In the genomic region with DNA sequence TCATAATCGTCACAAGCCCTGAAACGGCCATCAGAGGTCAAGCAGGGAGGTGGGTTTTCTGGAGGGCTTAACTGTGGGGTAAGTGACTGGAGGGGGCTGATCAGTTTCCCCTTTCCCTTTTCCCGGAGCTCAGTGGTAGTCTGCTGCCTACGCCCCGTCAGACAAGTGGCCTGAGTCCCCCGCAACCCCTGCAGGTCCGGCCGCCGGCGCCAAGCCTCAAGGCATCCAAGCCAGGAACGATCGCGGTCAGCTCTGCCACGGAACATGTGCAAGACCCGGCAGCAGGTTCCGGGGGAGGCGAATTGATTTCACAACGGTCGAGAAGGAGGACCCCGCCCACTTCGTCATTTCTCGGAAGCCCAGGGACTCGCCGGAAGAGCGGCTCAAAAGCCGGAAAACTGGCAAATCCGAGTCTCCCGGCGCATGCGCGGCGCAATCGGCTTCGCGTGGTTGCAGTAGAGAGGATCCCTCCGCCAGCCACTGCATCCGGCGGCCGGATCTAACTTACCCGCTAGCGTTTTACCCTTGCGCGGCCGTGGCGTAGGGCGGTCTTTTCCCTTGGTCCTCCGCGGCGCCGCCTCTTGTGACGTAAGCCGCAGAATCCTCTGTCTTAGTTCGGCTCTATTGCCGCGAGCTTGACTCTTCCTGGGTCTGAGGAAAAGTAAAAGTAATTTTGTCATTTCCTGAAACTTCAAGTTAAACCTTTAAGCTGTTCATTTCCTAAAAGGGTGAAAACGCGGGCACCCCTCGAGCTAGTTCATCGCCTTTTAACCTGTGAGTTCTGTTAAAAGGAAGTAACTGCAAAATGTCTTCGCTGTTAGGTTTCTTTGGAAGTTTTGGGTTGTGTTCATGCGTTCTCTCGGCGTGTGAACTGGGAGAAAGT, we compare ENCODE assay signal across 8 cellular contexts. TPM values are rescaled to one million over a fixed set of nuclear protein-coding genes. Genes with fewer than 3 reads are reported as not detected.
DNase-seq lines count a peak whose midpoint lies in the region; ATAC-seq, FAIRE-seq and TF ChIP-seq lines count a peak whose summit lies in the region.

No MANE protein-coding gene starts in this region.

- peaks cover 26% of the 10 kb centered on the region for H3K4me1 Mint-ChIP-seq in mesothelial cell of epicardium

- no peak for TF ChIP-seq CTCF in OCI-LY3 (IDR thresholded peaks at IDR 0.05; ENCODE audit: low read depth, low read length)
- no peak for TF ChIP-seq CTCF in endothelial cell of umbilical vein (IDR thresholded peaks at IDR 0.05; ENCODE audit: extremely low read depth in 1 of 2, insufficient read depth in 1 of 2, low read depth in 1 of 2, low read length in 2 of 2)
- no peak for TF ChIP-seq CTCF in mesothelial cell of epicardium (IDR thresholded peaks at IDR 0.05; ENCODE audit: unreplicated experiment)

- peak overlapping the region; percentile 91 for H3K27ac ChIP-seq in OCI-LY3 (ENCODE audit: low read length)
- H3K27ac ChIP-seq in endothelial cell of umbilical vein (ENCODE audit: insufficient read depth, low read depth, low read length), result peak overlapping the region; percentile 98

- H3K79me2 ChIP-seq in OCI-LY3 (ENCODE audit: low read length) (peaks cover 25% of the 10 kb centered on the region), endothelial cell of umbilical vein (ENCODE audit: control insufficient read depth, insufficient read depth, low read length) (peaks cover 11% of the 10 kb centered on the region)

- H3K9me3 Mint-ChIP-seq in mesothelial cell of epicardium, result peaks cover 3% of the 10 kb centered on the region

- peak; percentile 94 for FAIRE-seq in endothelial cell of umbilical vein (lab: Jason Lieb, UNC)

- dilution Hi-C loops in endothelial cell of umbilical vein (cut with MboI; ENCODE audit: extremely low pct_ligation_motif_present, low sequenced_read_pairs), result no loop called here

- H3K27ac Mint-ChIP-seq in mesothelial cell of epicardium, result peak overlapping the region; percentile 99

- H3K4me3 Mint-ChIP-seq in mesothelial cell of epicardium, result peak overlapping the region; percentile 77

- peak; percentile 95 for ATAC-seq in GM21528 (IDR thresholded peaks at IDR 0.05; ENCODE audit: low FRiP score, unreplicated experiment)

- peak overlapping the region; percentile 87 for H3K4me2 ChIP-seq in OCI-LY3 (ENCODE audit: low read length)
- H3K4me2 ChIP-seq in endothelial cell of umbilical vein (ENCODE audit: insufficient read depth, low read length), result peak overlapping the region; percentile 96

- H2AFZ ChIP-seq in OCI-LY3 (ENCODE audit: low read depth, low read length) (peak overlapping the region; percentile 77), endothelial cell of umbilical vein (ENCODE audit: low read depth, low read length) (peak overlapping the region; percentile 69)

- H3K36me3 Mint-ChIP-seq in mesothelial cell of epicardium, result peaks cover 14% of the 10 kb centered on the region

- no TSS peak for BruUV-seq in endothelial cell of umbilical vein (replicated peaks; lab: Mats Ljungman, UMichigan)

- CTCF ChIA-PET in endothelial cell of umbilical vein (lab: Charles Lee), result interaction anchor here (1.0 to 4.8 kb wide), 9 partner anchors 10 to 358 kb away, joined by 3 to 39 read pairs (median 4); partner anchors contain the start of gene CCNL1

- no peaks in the 10 kb centered on the region for H3K27me3 Mint-ChIP-seq in mesothelial cell of epicardium (ENCODE audit: low read depth)

- H3K4me1 ChIP-seq in OCI-LY3 (ENCODE audit: low read length), result peaks cover 13% of the 10 kb centered on the region
- peaks cover 16% of the 10 kb centered on the region for H3K4me1 ChIP-seq in endothelial cell of umbilical vein (ENCODE audit: control insufficient read depth, extremely low read depth, insufficient read depth, low read length)

- POLR2A ChIA-PET in endothelial cell of umbilical vein (lab: Charles Lee), result interaction anchor here (0.6 to 4.2 kb wide), 6 partner anchors 13 to 322 kb away, joined by 3 to 105 read pairs (median 4); partner anchors contain the start of gene CCNL1

- intact Hi-C loops in endothelial cell of umbilical vein (cut with micrococcal nuclease), result loop anchor here (1.0 kb wide), 3 partner anchors 15 to 357 kb away; partner anchors contain the start of gene CCNL1

- H3K9ac ChIP-seq in OCI-LY3 (ENCODE audit: low read length), result peak overlapping the region; percentile 96
- H3K9ac ChIP-seq in endothelial cell of umbilical vein (replicated peaks; ENCODE audit: extremely low read depth, insufficient read depth, low read length), result peak overlapping the region; percentile 99

- H3K4me3 ChIP-seq in OCI-LY3 (ENCODE audit: low read length) (peak overlapping the region; percentile 93), endothelial cell of umbilical vein (replicated peaks in 1 of 3; ENCODE audit: insufficient read depth in 1 of 3, low read depth in 1 of 3, low read length in 3 of 3) (peak overlapping the region; percentile 37 to 97 (median 90))

- TF ChIP-seq POLR2A in endothelial cell of umbilical vein (IDR thresholded peaks at IDR 0.05; ENCODE audit: low read depth, low read length), result peak; percentile 95

- no peaks in the 10 kb centered on the region for H4K20me1 ChIP-seq in OCI-LY3 (ENCODE audit: insufficient read depth, low read length)
- H4K20me1 ChIP-seq in endothelial cell of umbilical vein (replicated peaks; ENCODE audit: control insufficient read depth, extremely low read depth, insufficient read depth, low read length), result no peaks in the 10 kb centered on the region

- H3K9me3 ChIP-seq in OCI-LY3 (ENCODE audit: insufficient read depth, low read length) (0 out of 2 replicates have a peak, but pooled peaks cover 5% of the 10 kb centered on the region), endothelial cell of umbilical vein (replicated peaks; ENCODE audit: control insufficient read depth, insufficient read depth, low read length) (no peaks in the 10 kb centered on the region)

- H3K36me3 ChIP-seq in OCI-LY3 (replicated peaks; ENCODE audit: low read depth, low read length), result peaks cover 12% of the 10 kb centered on the region
- no peaks in the 10 kb centered on the region for H3K36me3 ChIP-seq in endothelial cell of umbilical vein (ENCODE audit: control insufficient read depth in 2 of 2, extremely low read depth in 1 of 2, insufficient read depth in 2 of 2, low read length in 2 of 2)

- no peaks in the 10 kb centered on the region for H3K9me1 ChIP-seq in endothelial cell of umbilical vein (replicated peaks; ENCODE audit: control insufficient read depth, extremely low read depth, insufficient read depth, low read length)

- DNase-seq in DMS 273 treated with DMSO at 0.1 percent for 48 hours (lab: John Stamatoyannopoulos, UW), result peak; percentile 99
- DNase-seq in HuH-7.5 (ENCODE audit: low spot score), result peak; percentile 87
- peak; percentile 96 for DNase-seq in activated T-cell treated with anti-CD3 and anti-CD28 coated beads for 24 hours (ENCODE audit: low read depth)
- DNase-seq in endothelial cell of umbilical vein (ENCODE audit: low read depth, low spot score), result peak; percentile 99
- DNase-seq in mesothelial cell of epicardium (ENCODE audit: low spot score in 2 of 2, unreplicated experiment in 2 of 2), result peak; percentile 97
- DNase-seq in stimulated activated CD8-positive, alpha-beta memory T cell treated with anti-CD3 and anti-CD28 coated beads, Interleukin-15, amount 100 ng/mL, for 4 hours (ENCODE audit: low read depth in 2 of 2), result peak; percentile 97 to 98

- H3K27me3 ChIP-seq in OCI-LY3 (ENCODE audit: low read depth, low read length) (no peaks in the 10 kb centered on the region), endothelial cell of umbilical vein (ENCODE audit: control insufficient read depth in 2 of 2, insufficient read depth in 2 of 2, low read length in 2 of 2) (no peaks in the 10 kb centered on the region)

TF ChIP-seq in endothelial cell of umbilical vein, 7 proteins besides CTCF, POLR2A, EP300 and RAD21:
- TF ChIP-seq POLR2AphosphoS5 (IDR thresholded peaks at IDR 0.05; ENCODE audit: insufficient read depth, low read depth, low read length) (peak; percentile 95), JUN (IDR thresholded peaks at IDR 0.05; ENCODE audit: borderline replicate concordance, insufficient read depth, insufficient read length, low read depth) (no peak), EZH2 (IDR thresholded peaks at IDR 0.05; ENCODE audit: borderline replicate concordance, low read depth, low read length, severe bottlenecking) (no peak), MYC (IDR thresholded peaks at IDR 0.05; ENCODE audit: low read depth, low read length) (peak; percentile 63), GATA2 (IDR thresholded peaks at IDR 0.05; ENCODE audit: insufficient read depth, insufficient read length, low read depth, low read length) (no peak), FOS (IDR thresholded peaks at IDR 0.05; ENCODE audit: borderline replicate concordance, insufficient read depth, low read length) (no peak)
- TF ChIP-seq, protein P1, sequence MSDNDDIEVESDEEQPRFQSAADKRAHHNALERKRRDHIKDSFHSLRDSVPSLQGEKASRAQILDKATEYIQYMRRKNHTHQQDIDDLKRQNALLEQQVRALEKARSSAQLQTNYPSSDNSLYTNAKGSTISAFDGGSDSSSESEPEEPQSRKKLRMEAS (IDR thresholded peaks at IDR 0.05; ENCODE audit: insufficient read depth, insufficient read length), result peak; percentile 78

RNA-seq across cellular contexts. Expression of gene CCNL1, which starts 14.9 kb away (rescaled TPM):
- total RNA-seq in endothelial cell of umbilical vein (116 and 119 TPM in 2 replicates), mesothelial cell of epicardium (248 to 276 TPM (median 261 TPM) in 3 replicates)
- polyA plus RNA-seq in endothelial cell of umbilical vein, result 133 and 137 TPM in 2 replicates
- 28.4 and 47.3 TPM in 2 replicates for polyA plus RNA-seq in endothelial cell of umbilical vein (2011; cell fraction: cytosol; rRNA removed)
- 1,015 and 1,126 TPM in 2 replicates for polyA plus RNA-seq in endothelial cell of umbilical vein (2011; cell fraction: nucleus; rRNA removed)
- polyA plus RNA-seq in endothelial cell of umbilical vein (2012), result 57.6 and 65.6 TPM in 2 replicates
- polyA minus RNA-seq in endothelial cell of umbilical vein, result 177 and 210 TPM in 2 replicates
- polyA minus RNA-seq in endothelial cell of umbilical vein (2011; cell fraction: cytosol; rRNA and poly(A)+ RNA removed), result 46.1 TPM
- 995 and 1,041 TPM in 2 replicates for polyA minus RNA-seq in endothelial cell of umbilical vein (2011; cell fraction: nucleus; rRNA and poly(A)+ RNA removed)

Comparison
In these comparisons a context has a peak if more than half of its experiments do, and no peak if none do; other contexts are left out.
1. Peak in every context shown above with its lines: DNase-seq, ATAC-seq, H3K4me3 ChIP-seq and H3K27ac ChIP-seq.